Comparison of ENCODE assay signal across 1 cellular context in genomic region chr5:140174472-140175366, GRCh38.
A peak's percentile ranks its signal among the peaks of the same experiment; 100 is the strongest.
TF ChIP-seq lines count a peak whose summit lies in the region.

CYSTM1 (plus strand) TSS chr5:140175188; CDS start chr5:140194466, 19,278 bp downstream.

TF ChIP-seq in HepG2, 621 proteins besides CTCF, POLR2A, EP300 and RAD21 (continued from another document and continues in another):
- TF ChIP-seq, protein P1, sequence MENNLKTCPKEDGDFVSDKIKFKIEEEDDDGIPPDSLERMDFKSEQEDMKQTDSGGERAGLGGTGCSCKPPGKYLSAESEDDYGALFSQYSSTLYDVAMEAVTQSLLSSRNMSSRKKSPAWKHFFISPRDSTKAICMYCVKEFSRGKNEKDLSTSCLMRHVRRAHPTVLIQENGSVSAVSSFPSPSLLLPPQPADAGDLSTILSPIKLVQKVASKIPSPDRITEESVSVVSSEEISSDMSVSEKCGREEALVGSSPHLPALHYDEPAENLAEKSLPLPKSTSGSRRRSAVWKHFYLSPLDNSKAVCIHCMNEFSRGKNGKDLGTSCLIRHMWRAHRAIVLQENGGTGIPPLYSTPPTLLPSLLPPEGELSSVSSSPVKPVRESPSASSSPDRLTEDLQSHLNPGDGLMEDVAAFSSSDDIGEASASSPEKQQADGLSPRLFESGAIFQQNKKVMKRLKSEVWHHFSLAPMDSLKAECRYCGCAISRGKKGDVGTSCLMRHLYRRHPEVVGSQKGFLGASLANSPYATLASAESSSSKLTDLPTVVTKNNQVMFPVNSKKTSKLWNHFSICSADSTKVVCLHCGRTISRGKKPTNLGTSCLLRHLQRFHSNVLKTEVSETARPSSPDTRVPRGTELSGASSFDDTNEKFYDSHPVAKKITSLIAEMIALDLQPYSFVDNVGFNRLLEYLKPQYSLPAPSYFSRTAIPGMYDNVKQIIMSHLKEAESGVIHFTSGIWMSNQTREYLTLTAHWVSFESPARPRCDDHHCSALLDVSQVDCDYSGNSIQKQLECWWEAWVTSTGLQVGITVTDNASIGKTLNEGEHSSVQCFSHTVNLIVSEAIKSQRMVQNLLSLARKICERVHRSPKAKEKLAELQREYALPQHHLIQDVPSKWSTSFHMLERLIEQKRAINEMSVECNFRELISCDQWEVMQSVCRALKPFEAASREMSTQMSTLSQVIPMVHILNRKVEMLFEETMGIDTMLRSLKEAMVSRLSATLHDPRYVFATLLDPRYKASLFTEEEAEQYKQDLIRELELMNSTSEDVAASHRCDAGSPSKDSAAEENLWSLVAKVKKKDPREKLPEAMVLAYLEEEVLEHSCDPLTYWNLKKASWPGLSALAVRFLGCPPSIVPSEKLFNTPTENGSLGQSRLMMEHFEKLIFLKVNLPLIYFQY (CRISPR knock-in tag; IDR thresholded peaks at IDR 0.05; ENCODE audit: borderline replicate concordance) = no peak
- TF ChIP-seq SMAD1 (CRISPR knock-in tag; IDR thresholded peaks at IDR 0.05; ENCODE audit: borderline replicate concordance, low read depth) = no peak
- TF ChIP-seq NRL (CRISPR knock-in tag; IDR thresholded peaks at IDR 0.05; ENCODE audit: borderline replicate concordance) = peak; percentile 88
- TF ChIP-seq ZNF30 (CRISPR knock-in tag; IDR thresholded peaks at IDR 0.05) = no peak
- TF ChIP-seq IRF9 (CRISPR knock-in tag; IDR thresholded peaks at IDR 0.05; ENCODE audit: borderline replicate concordance) = no peak; the same call in none of the 2 replicates
- no peak for TF ChIP-seq TRAFD1 (CRISPR knock-in tag; IDR thresholded peaks at IDR 0.05; ENCODE audit: borderline replicate concordance)
- TF ChIP-seq ATF7 (IDR thresholded peaks at IDR 0.05) = peak; percentile 43
- no peak for TF ChIP-seq ATF7 (CRISPR knock-in tag; IDR thresholded peaks at IDR 0.05)
- no peak for TF ChIP-seq CSRNP2 (CRISPR knock-in tag; conservative IDR thresholded peaks at IDR 0.05; ENCODE audit: low read depth)
- no peak for TF ChIP-seq BRCA1 (CRISPR knock-in tag; IDR thresholded peaks at IDR 0.05)
- TF ChIP-seq PITX1 (CRISPR knock-in tag; IDR thresholded peaks at IDR 0.05) = no peak; the same call in 1 of the 2 replicates
- no peak for TF ChIP-seq SP1 (IDR thresholded peaks at IDR 0.05)
- peak; percentile 47 for TF ChIP-seq SP1 (CRISPR knock-in tag; IDR thresholded peaks at IDR 0.05)
- TF ChIP-seq KLF16 (CRISPR knock-in tag; IDR thresholded peaks at IDR 0.05) = peak in 1 of 2 experiments; percentile 87; a peak in 2 of 4 replicates
- TF ChIP-seq NAIF1 (CRISPR knock-in tag; IDR thresholded peaks at IDR 0.05; ENCODE audit: borderline replicate concordance) = no peak
- TF ChIP-seq, protein P2, sequence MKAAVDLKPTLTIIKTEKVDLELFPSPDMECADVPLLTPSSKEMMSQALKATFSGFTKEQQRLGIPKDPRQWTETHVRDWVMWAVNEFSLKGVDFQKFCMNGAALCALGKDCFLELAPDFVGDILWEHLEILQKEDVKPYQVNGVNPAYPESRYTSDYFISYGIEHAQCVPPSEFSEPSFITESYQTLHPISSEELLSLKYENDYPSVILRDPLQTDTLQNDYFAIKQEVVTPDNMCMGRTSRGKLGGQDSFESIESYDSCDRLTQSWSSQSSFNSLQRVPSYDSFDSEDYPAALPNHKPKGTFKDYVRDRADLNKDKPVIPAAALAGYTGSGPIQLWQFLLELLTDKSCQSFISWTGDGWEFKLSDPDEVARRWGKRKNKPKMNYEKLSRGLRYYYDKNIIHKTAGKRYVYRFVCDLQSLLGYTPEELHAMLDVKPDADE (CRISPR knock-in tag; IDR thresholded peaks at IDR 0.05) = no peak
- TF ChIP-seq ZNF776 (CRISPR knock-in tag; IDR thresholded peaks at IDR 0.05) = 0 out of 2 replicates have a peak, but pooled peaks have one; percentile 9
- peak; percentile 77; the same call in 1 of the 2 replicates for TF ChIP-seq ZBTB25 (CRISPR knock-in tag; IDR thresholded peaks at IDR 0.05)
- TF ChIP-seq MATR3 (CRISPR knock-in tag; IDR thresholded peaks at IDR 0.05) = no peak
- TF ChIP-seq IRX3 (CRISPR knock-in tag; IDR thresholded peaks at IDR 0.05; ENCODE audit: borderline replicate concordance, low read depth) = no peak
- TF ChIP-seq ZMAT3 (CRISPR knock-in tag; conservative IDR thresholded peaks at IDR 0.05) = no peak
- no peak for TF ChIP-seq TOE1 (CRISPR knock-in tag; IDR thresholded peaks at IDR 0.05)
- TF ChIP-seq ZBTB7A (CRISPR knock-in tag; IDR thresholded peaks at IDR 0.05) = peak; percentile 60; the same call in 1 of the 2 replicates
- TF ChIP-seq MED13 (CRISPR knock-in tag; IDR thresholded peaks at IDR 0.05) = no peak
- peak; percentile 90 for TF ChIP-seq ETV5 (CRISPR knock-in tag; IDR thresholded peaks at IDR 0.05; ENCODE audit: borderline replicate concordance)
- TF ChIP-seq, protein P3, sequence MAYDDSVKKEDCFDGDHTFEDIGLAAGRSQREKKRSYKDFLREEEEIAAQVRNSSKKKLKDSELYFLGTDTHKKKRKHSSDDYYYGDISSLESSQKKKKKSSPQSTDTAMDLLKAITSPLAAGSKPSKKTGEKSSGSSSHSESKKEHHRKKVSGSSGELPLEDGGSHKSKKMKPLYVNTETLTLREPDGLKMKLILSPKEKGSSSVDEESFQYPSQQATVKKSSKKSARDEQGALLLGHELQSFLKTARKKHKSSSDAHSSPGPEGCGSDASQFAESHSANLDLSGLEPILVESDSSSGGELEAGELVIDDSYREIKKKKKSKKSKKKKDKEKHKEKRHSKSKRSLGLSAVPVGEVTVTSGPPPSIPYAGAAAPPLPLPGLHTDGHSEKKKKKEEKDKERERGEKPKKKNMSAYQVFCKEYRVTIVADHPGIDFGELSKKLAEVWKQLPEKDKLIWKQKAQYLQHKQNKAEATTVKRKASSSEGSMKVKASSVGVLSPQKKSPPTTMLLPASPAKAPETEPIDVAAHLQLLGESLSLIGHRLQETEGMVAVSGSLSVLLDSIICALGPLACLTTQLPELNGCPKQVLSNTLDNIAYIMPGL (CRISPR knock-in tag; IDR thresholded peaks at IDR 0.05; ENCODE audit: borderline replicate concordance in 1 of 2, low read depth in 1 of 2) = peak in 1 of 2 experiments; percentile 45; a peak in 2 of 4 replicates
- TF ChIP-seq MLXIP (CRISPR knock-in tag; IDR thresholded peaks at IDR 0.05; ENCODE audit: borderline replicate concordance) = no peak
- TF ChIP-seq, protein P4, sequence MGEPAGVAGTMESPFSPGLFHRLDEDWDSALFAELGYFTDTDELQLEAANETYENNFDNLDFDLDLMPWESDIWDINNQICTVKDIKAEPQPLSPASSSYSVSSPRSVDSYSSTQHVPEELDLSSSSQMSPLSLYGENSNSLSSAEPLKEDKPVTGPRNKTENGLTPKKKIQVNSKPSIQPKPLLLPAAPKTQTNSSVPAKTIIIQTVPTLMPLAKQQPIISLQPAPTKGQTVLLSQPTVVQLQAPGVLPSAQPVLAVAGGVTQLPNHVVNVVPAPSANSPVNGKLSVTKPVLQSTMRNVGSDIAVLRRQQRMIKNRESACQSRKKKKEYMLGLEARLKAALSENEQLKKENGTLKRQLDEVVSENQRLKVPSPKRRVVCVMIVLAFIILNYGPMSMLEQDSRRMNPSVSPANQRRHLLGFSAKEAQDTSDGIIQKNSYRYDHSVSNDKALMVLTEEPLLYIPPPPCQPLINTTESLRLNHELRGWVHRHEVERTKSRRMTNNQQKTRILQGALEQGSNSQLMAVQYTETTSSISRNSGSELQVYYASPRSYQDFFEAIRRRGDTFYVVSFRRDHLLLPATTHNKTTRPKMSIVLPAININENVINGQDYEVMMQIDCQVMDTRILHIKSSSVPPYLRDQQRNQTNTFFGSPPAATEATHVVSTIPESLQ (CRISPR knock-in tag; conservative IDR thresholded peaks at IDR 0.05) = no peak
- TF ChIP-seq ZNF326 (CRISPR knock-in tag; IDR thresholded peaks at IDR 0.05; ENCODE audit: borderline replicate concordance) = no peak
- peak; percentile 19; the same call in 1 of the 2 replicates for TF ChIP-seq ZNF777 (CRISPR knock-in tag; IDR thresholded peaks at IDR 0.05)
- no peak for TF ChIP-seq ZBTB33 (CRISPR knock-in tag; IDR thresholded peaks at IDR 0.05)
- no peak; the same call in 1 of the 2 replicates for TF ChIP-seq ZNF598 (CRISPR knock-in tag; IDR thresholded peaks at IDR 0.05; ENCODE audit: borderline replicate concordance)
- TF ChIP-seq ZBTB21 (CRISPR knock-in tag; IDR thresholded peaks at IDR 0.05) = peak; percentile 94
- no peak for TF ChIP-seq PAF1 (CRISPR knock-in tag; IDR thresholded peaks at IDR 0.05)
- no peak for TF ChIP-seq TGIF2 (CRISPR knock-in tag; IDR thresholded peaks at IDR 0.05)
- TF ChIP-seq ZNF788 (CRISPR knock-in tag; IDR thresholded peaks at IDR 0.05; ENCODE audit: borderline replicate concordance) = peak; percentile 60; the same call in 1 of the 2 replicates
- no peak for TF ChIP-seq JUND (CRISPR knock-in tag; IDR thresholded peaks at IDR 0.05)
